Comparison of ENCODE assay signal across 5 cellular contexts in genomic region chr9:85112376-85112775, GRCh38.
"Had no signal": no experiment of that assay in that cellular context is flagged by ENCODE, and none has a peak within 500 bp of the region (broad histone marks: within the 10 kb centered on the region; RNA-seq: fewer than 3 reads in every experiment).

No MANE protein-coding gene starts in this region.

- H3K36me3 Mint-ChIP-seq: IgD-negative memory B cell had no signal

- H3K4me3 Mint-ChIP-seq: GM23338, H9, IgD-negative memory B cell had no signal

- H3K27ac Mint-ChIP-seq: GM23338, H9, IgD-negative memory B cell had no signal

- H3K4me1 Mint-ChIP-seq: GM23338, IgD-negative memory B cell had no signal

- H3K4me3 ChIP-seq: GM23338 had no signal

- H3K9me3 Mint-ChIP-seq: GM23338, H9, IgD-negative memory B cell had no signal

- DNase-seq: H9, HCEC 1CT, KBM-7 had no signal

- H3K27me3 Mint-ChIP-seq: IgD-negative memory B cell had no signal
